Comparison of ENCODE assay signal across 16 cellular contexts in the genomic region with DNA sequence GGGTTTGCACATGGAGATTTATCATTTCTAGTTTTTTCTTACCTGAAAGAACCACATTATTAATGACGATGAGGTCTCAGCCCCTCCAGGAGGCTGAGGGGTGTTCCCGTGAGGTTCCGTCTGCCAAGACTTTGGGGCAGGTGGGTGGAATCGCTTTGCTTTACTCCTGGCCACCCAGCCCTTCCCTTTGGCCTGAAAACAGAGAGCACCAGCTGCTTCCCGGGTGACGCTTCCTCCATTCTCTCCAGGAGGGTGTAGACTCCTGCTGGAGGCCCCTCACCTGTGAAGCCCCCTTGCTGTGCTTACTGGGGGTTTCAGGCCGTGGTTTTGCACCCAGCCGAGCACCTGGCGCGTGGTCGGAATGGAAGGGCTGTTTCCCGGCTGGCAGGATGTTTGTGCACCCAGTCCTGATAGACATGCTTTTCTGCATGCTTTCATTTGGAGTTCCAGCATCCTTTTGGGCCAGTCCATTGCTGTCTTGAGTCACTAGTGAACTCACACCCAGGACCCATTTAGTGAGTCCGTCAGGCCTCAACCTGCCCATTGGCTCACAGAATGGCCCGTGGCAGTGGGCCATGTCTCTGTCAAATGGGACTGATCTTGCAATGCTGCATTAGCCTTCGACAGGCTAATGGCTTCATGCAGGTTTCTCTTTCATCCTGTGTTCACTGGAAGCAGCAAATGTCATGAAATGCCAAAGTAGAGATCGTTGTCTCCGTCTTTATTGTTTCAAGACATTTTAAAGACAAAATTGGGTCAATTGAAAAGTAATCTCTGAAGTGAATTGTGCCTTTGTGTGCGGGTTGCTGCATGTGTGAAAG.
DNase-seq lines count a peak whose midpoint lies in the region; ATAC-seq and TF ChIP-seq lines count a peak whose summit lies in the region.
"Had no signal": no experiment of that assay in that cellular context is flagged by ENCODE, and none has a peak within 500 bp of the region (broad histone marks: within the 10 kb centered on the region; RNA-seq: fewer than 3 reads in every experiment).

No MANE protein-coding gene starts in this region.

- H3K36me3 Mint-ChIP-seq in Caco-2 (ENCODE audit: insufficient read depth, unreplicated experiment) (peaks cover 30% of the 10 kb centered on the region), neural progenitor cell (no peaks in the 10 kb centered on the region)
- H3K36me3 Mint-ChIP-seq in central memory CD8-positive, alpha-beta T cell (ENCODE audit: insufficient read depth) = peaks cover 5% of the 10 kb centered on the region

- CTCF ChIA-PET in Caco-2 (lab: Charles Lee) (no interaction called here), HEK293 (lab: Yijun Ruan, JAX) (no interaction called here)

- no peak overlapping the region for H3K27ac ChIP-seq in HEK293 (ENCODE audit: extremely low read depth, low read depth, low read length)
- H3K27ac ChIP-seq in neural progenitor cell = no peak overlapping the region
- H3K27ac ChIP-seq: gastrocnemius medialis, pancreas, thoracic aorta had no signal

- H4K20me1 ChIP-seq in neural progenitor cell (ENCODE audit: low read depth) = no peaks in the 10 kb centered on the region

- H3K27me3 ChIP-seq in Caco-2 (replicated peaks; ENCODE audit: control insufficient read depth, insufficient read depth, low read length) (no peaks in the 10 kb centered on the region), neural progenitor cell (no peaks in the 10 kb centered on the region), MG63 (no peaks in the 10 kb centered on the region)
- H3K27me3 ChIP-seq: BE2C, gastrocnemius medialis, pancreas had no signal

- no peak for ATAC-seq in central memory CD8-positive, alpha-beta T cell (replicated peaks; ENCODE audit: extremely low read depth, poor library complexity, severe bottlenecking)
- ATAC-seq: gastrocnemius medialis, pancreas had no signal

- H3K27me3 Mint-ChIP-seq in Caco-2 (ENCODE audit: insufficient read depth, unreplicated experiment) (no peaks in the 10 kb centered on the region), neural progenitor cell (ENCODE audit: insufficient read depth, low read depth) (no peaks in the 10 kb centered on the region)
- H3K27me3 Mint-ChIP-seq in central memory CD8-positive, alpha-beta T cell = no peaks in the 10 kb centered on the region

- POLR2A ChIA-PET in Caco-2 (lab: Charles Lee) = no interaction called here
- POLR2A ChIA-PET in HEK293 (lab: Yijun Ruan, JAX) = no interaction called here

- no peak overlapping the region for H3K9ac ChIP-seq in neural progenitor cell

- DNase-seq in Caco-2 (no peak), neural progenitor cell (ENCODE audit: low spot score) (no peak), NCI-H2081 treated with DMSO at 0.1 percent for 48 hours (lab: John Stamatoyannopoulos, UW) (no peak), MG63 (no peak)
- no peak for DNase-seq in central memory CD8-positive, alpha-beta T cell (ENCODE audit: low spot score in 2 of 2)
- no peak for DNase-seq in activated CD4-positive, CD25-positive, alpha-beta regulatory T cell (lab: John Stamatoyannopoulos, UW)
- DNase-seq: activated CD4-positive, alpha-beta T cell treated with anti-CD3 and anti-CD28 coated beads, Interleukin-2, amount 50 U/mL, for 4 hours; amygdala; BE2C; gastrocnemius medialis; Karpas-422; stimulated activated CD4-positive, alpha-beta T cell treated with anti-CD3 and anti-CD28 coated beads, Interleukin-4, amount 100 ng/mL, for 1 hour had no signal

- no peaks in the 10 kb centered on the region for H3F3A ChIP-seq in neural progenitor cell (ENCODE audit: low read depth)

- H3K4me3 ChIP-seq in Caco-2 (ENCODE audit: low read depth, low read length) (no peak overlapping the region), HEK293 (ENCODE audit: low read depth, low read length) (no peak overlapping the region), neural progenitor cell (no peak overlapping the region), MG63 (no peak overlapping the region)
- H3K4me3 ChIP-seq: gastrocnemius medialis, pancreas, thoracic aorta had no signal

- H3K27ac Mint-ChIP-seq in Caco-2 (ENCODE audit: unreplicated experiment) = peak overlapping the region; percentile 97
- peak overlapping the region; percentile 54 for H3K27ac Mint-ChIP-seq in central memory CD8-positive, alpha-beta T cell (ENCODE audit: low read depth)
- peak overlapping the region; percentile 1 for H3K27ac Mint-ChIP-seq in neural progenitor cell
- H3K27ac Mint-ChIP-seq: activated T-helper 1 cell treated with anti-CD3 and anti-CD28 coated beads, Interleukin-12 subunit alpha, Interleukin-12 subunit beta, Interleukin-2, Interleukin-4 antibody, amounts not matched to agents 30 ng/mL and 10 ng/mL and 1 ng/mL, durations not matched to agents 14 hours and 24 hours and 36 hours had no signal

- peaks cover 10% of the 10 kb centered on the region; the same call in 1 of the 2 replicates for H3K4me1 ChIP-seq in Caco-2
- no peaks in the 10 kb centered on the region for H3K4me1 ChIP-seq in HEK293 (ENCODE audit: control insufficient read depth, insufficient read depth, low read length)
- H3K4me1 ChIP-seq in neural progenitor cell = peaks cover 6% of the 10 kb centered on the region
- H3K4me1 ChIP-seq: BE2C, gastrocnemius medialis had no signal

- H3K36me3 ChIP-seq in Caco-2 (ENCODE audit: control insufficient read depth, insufficient read depth, low read length) (no peaks in the 10 kb centered on the region), HEK293 (ENCODE audit: control insufficient read depth in 2 of 2, insufficient read depth in 1 of 2, low read length in 2 of 2) (no peaks in the 10 kb centered on the region), neural progenitor cell (no peaks in the 10 kb centered on the region), MG63 (no peaks in the 10 kb centered on the region)
- H3K36me3 ChIP-seq: BE2C, gastrocnemius medialis, pancreas, thoracic aorta had no signal

- H3K9me3 ChIP-seq in Caco-2 = no peaks in the 10 kb centered on the region
- no peaks in the 10 kb centered on the region for H3K9me3 ChIP-seq in HEK293 (ENCODE audit: control insufficient read depth, insufficient read depth, low read depth, low read length)
- H3K9me3 ChIP-seq in neural progenitor cell (ENCODE audit: low read depth) = no peaks in the 10 kb centered on the region
- no peaks in the 10 kb centered on the region for H3K9me3 ChIP-seq in MG63
- H3K9me3 ChIP-seq: BE2C, gastrocnemius medialis, pancreas, thoracic aorta had no signal

- H3K79me2 ChIP-seq in neural progenitor cell (ENCODE audit: low read depth) = no peaks in the 10 kb centered on the region

- H3K4me3 Mint-ChIP-seq in Caco-2 (ENCODE audit: unreplicated experiment) (no peak overlapping the region), neural progenitor cell (no peak overlapping the region)
- H3K4me3 Mint-ChIP-seq in central memory CD8-positive, alpha-beta T cell = no peak overlapping the region
- H3K4me3 Mint-ChIP-seq: activated T-helper 1 cell treated with anti-CD3 and anti-CD28 coated beads, Interleukin-12 subunit alpha, Interleukin-12 subunit beta, Interleukin-2, Interleukin-4 antibody, amounts not matched to agents 30 ng/mL and 10 ng/mL and 1 ng/mL, durations not matched to agents 14 hours and 24 hours and 36 hours had no signal

- no peak overlapping the region for H3K4me2 ChIP-seq in neural progenitor cell

- H2AFZ ChIP-seq in neural progenitor cell (replicated peaks) = no peak overlapping the region

- no peak for TF ChIP-seq CTCF in Caco-2 (IDR thresholded peaks at IDR 0.05; ENCODE audit: insufficient read depth in 1 of 2, low read depth in 1 of 2, low read length in 1 of 2, severe bottlenecking in 1 of 2, unreplicated experiment in 1 of 2)
- no peak for TF ChIP-seq CTCF in HEK293 (tag by site-specific recombination; IDR thresholded peaks at IDR 0.05)
- TF ChIP-seq CTCF in neural progenitor cell (IDR thresholded peaks at IDR 0.05) = no peak

- H3K4me1 Mint-ChIP-seq in Caco-2 (ENCODE audit: low read depth, unreplicated experiment) (peaks cover 11% of the 10 kb centered on the region), neural progenitor cell (peaks cover 8% of the 10 kb centered on the region)
- peaks cover 19% of the 10 kb centered on the region for H3K4me1 Mint-ChIP-seq in central memory CD8-positive, alpha-beta T cell

- no peaks in the 10 kb centered on the region for H3K9me3 Mint-ChIP-seq in Caco-2 (ENCODE audit: unreplicated experiment)
- no peaks in the 10 kb centered on the region for H3K9me3 Mint-ChIP-seq in central memory CD8-positive, alpha-beta T cell
- H3K9me3 Mint-ChIP-seq in neural progenitor cell = no peaks in the 10 kb centered on the region
- H3K9me3 Mint-ChIP-seq: activated T-helper 1 cell treated with anti-CD3 and anti-CD28 coated beads, Interleukin-12 subunit alpha, Interleukin-12 subunit beta, Interleukin-2, Interleukin-4 antibody, amounts not matched to agents 30 ng/mL and 10 ng/mL and 1 ng/mL, durations not matched to agents 14 hours and 24 hours and 36 hours had no signal

- intact Hi-C loops in Caco-2 (cut with micrococcal nuclease; ENCODE audit: unreplicated experiment) = no loop called here

- BruUV-seq in Caco-2 (replicated peaks; lab: Mats Ljungman, UMichigan) = no TSS peak

TF ChIP-seq in HEK293, 187 proteins besides CTCF, POLR2A, EP300 and RAD21:
- TF ChIP-seq GLIS1 (tag by site-specific recombination; IDR thresholded peaks at IDR 0.05) (0 out of 2 replicates have a peak, but pooled peaks have one; percentile 10), ZNF571 (tag by site-specific recombination; IDR thresholded peaks at IDR 0.05) (no peak)
TF ChIP-seq in HEK293: peak in this region for 1.

Comparison
In these comparisons a context has a peak if more than half of its experiments do, and no peak if none do; other contexts are left out.
1. H3K27ac Mint-ChIP-seq: peak in every context shown above with its lines; median percentile 97 in Caco-2; 54 in central memory CD8-positive, alpha-beta T cell; 1 in neural progenitor cell.